In the genomic region with DNA sequence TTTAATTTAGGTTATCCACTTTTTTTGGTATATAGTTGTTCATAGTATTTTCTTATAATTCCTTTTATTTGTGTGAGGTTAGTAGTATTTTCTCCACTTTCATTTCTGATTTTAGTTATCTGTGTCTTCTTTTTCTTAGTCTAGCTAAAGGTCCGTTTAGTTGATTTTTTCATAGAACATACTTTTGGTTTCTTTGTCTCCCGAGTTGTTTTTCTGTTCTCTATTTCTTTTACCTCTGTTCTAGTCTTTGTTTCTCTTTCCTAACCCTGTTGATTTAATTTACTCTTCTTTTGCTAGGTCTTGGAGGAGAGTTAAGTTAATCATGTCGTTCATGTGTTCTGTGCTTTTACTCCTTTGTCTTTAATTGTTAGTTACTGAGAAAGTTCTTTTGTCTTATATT, we compare ENCODE assay signal across 8 cellular contexts.
DNase-seq lines count a peak whose midpoint lies in the region; ATAC-seq and TF ChIP-seq lines count a peak whose summit lies in the region.
"Not testable (repeated sequence)": the region's sequence is repeated elsewhere in the genome, so short reads cannot be mapped to it uniquely, and the experiment has no call there.

No MANE protein-coding gene starts in this region.

- not testable (repeated sequence) for H3K36me3 Mint-ChIP-seq in T-helper 17 cell (ENCODE audit: low read depth); activated naive CD8-positive, alpha-beta T cell treated with anti-CD3 and anti-CD28 coated beads for 36 hours; progenitor cell of endocrine pancreas (ENCODE audit: insufficient read depth)

- peak; percentile 5 for DNase-seq in GM13977 (ENCODE audit: low spot score)
- not testable (repeated sequence) for DNase-seq in T-helper 17 cell; activated naive CD8-positive, alpha-beta T cell treated with anti-CD3 and anti-CD28 coated beads for 36 hours; progenitor cell of endocrine pancreas (ENCODE audit: low spot score, unreplicated experiment)

- ATAC-seq in GM19324 (IDR thresholded peaks at IDR 0.05; ENCODE audit: low FRiP score, unreplicated experiment) = peak; percentile 86
- ATAC-seq in GM21423 (IDR thresholded peaks at IDR 0.05; ENCODE audit: unreplicated experiment) = peak; percentile 73
- peak; percentile 90 for ATAC-seq in HG02678 (IDR thresholded peaks at IDR 0.05; ENCODE audit: unreplicated experiment)
- peak; percentile 54 for ATAC-seq in HG03108 (IDR thresholded peaks at IDR 0.05; ENCODE audit: unreplicated experiment)
- not testable (repeated sequence) for ATAC-seq in T-helper 17 cell

- H3K27me3 Mint-ChIP-seq in T-helper 17 cell; activated naive CD8-positive, alpha-beta T cell treated with anti-CD3 and anti-CD28 coated beads for 36 hours; progenitor cell of endocrine pancreas: not testable (repeated sequence)

- H3K4me3 Mint-ChIP-seq in T-helper 17 cell; activated naive CD8-positive, alpha-beta T cell treated with anti-CD3 and anti-CD28 coated beads for 36 hours; progenitor cell of endocrine pancreas (ENCODE audit: low read depth): not testable (repeated sequence)

- peak overlapping the region; percentile 60 for H3K27ac Mint-ChIP-seq in T-helper 17 cell
- peak overlapping the region; percentile 12 for H3K27ac Mint-ChIP-seq in activated naive CD8-positive, alpha-beta T cell treated with anti-CD3 and anti-CD28 coated beads for 36 hours
- peak overlapping the region; percentile 40 for H3K27ac Mint-ChIP-seq in progenitor cell of endocrine pancreas

- in situ Hi-C loops in GM13977 (cut with MboI; ENCODE audit: low pct_unique_long_range_greater_than_20kb, low sequenced_read_pairs, unreplicated experiment) = not testable (repeated sequence)

- TF ChIP-seq CTCF in GM13977 (IDR thresholded peaks at IDR 0.05; ENCODE audit: extremely low read depth, insufficient read depth, missing control alignments); progenitor cell of endocrine pancreas (IDR thresholded peaks at IDR 0.05; ENCODE audit: unreplicated experiment): not testable (repeated sequence)

- not testable (repeated sequence) for H3K9me3 Mint-ChIP-seq in activated naive CD8-positive, alpha-beta T cell treated with anti-CD3 and anti-CD28 coated beads for 36 hours; progenitor cell of endocrine pancreas (ENCODE audit: low read depth)

- H3K4me1 Mint-ChIP-seq in T-helper 17 cell; progenitor cell of endocrine pancreas (ENCODE audit: low read depth): not testable (repeated sequence)
- H3K4me1 Mint-ChIP-seq in activated naive CD8-positive, alpha-beta T cell treated with anti-CD3 and anti-CD28 coated beads for 36 hours = peaks cover 11% of the 10 kb centered on the region

- H3K9me3 ChIP-seq in T-helper 17 cell (ENCODE audit: control insufficient read depth, low read length, poor library complexity, severe bottlenecking) = not testable (repeated sequence)
